In the genomic region with DNA sequence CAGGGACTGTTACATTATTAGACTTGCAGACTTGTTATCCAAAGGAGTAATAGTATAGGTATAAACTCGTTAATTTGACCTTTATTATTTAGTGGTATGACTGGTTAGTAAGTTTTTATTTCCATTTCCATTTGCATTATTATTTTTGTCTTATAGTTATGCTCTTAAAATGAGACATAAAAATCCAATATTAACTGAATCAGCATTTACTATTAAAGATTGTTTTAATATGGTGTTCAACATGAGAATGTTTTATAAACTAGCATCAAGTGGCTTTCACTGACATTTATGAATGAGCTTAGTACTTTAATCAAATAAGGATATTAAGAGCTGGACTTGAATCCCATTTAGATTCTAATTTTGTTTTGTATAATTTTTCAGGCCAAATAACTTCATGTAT, we compare ENCODE assay signal across 21 cellular contexts.
DNase-seq lines count a peak whose midpoint lies in the region; ATAC-seq, FAIRE-seq and TF ChIP-seq lines count a peak whose summit lies in the region.
"Had no signal": no experiment of that assay in that cellular context is flagged by ENCODE, and none has a peak within 500 bp of the region (broad histone marks: within the 10 kb centered on the region; RNA-seq: fewer than 3 reads in every experiment).

No MANE protein-coding gene starts in this region.

- no peak overlapping the region for H3K14ac ChIP-seq in IMR-90 (replicated peaks; ENCODE audit: low read depth, low read length)

- no peak overlapping the region for H4K8ac ChIP-seq in IMR-90 (ENCODE audit: low read depth in 2 of 2, low read length in 2 of 2)

- H2AK9ac ChIP-seq in IMR-90 (replicated peaks; ENCODE audit: low read depth, low read length, poor library complexity) = no peak overlapping the region

- DNase-seq in HepG2 (ENCODE audit: low spot score) = no peak
- DNase-seq in right lobe of liver = no peak
- no peak for DNase-seq in IMR-90
- no peak for DNase-seq in pancreas
- DNase-seq in Calu3 = no peak
- DNase-seq in anterior cingulate cortex (lab: John Stamatoyannopoulos, UW) = no peak
- DNase-seq: 8988T; AML-193; CD4-positive, alpha-beta memory T cell; CD4-positive, CD25-positive, alpha-beta regulatory T cell; CD8-positive, alpha-beta memory T cell; COR-L47; DMS79 treated with DMSO at 0.1 percent for 48 hours; GF-D8 had no signal

- no peaks in the 10 kb centered on the region for H3K27me3 Mint-ChIP-seq in Calu3 (ENCODE audit: unreplicated experiment)
- H3K27me3 Mint-ChIP-seq: B cell; CD4-positive, alpha-beta memory T cell; CD4-positive, CD25-positive, alpha-beta regulatory T cell; CD8-positive, alpha-beta memory T cell had no signal

- BruUV-seq in HepG2 (replicated peaks; lab: Mats Ljungman, UMichigan) (no TSS peak), IMR-90 (replicated peaks; lab: Mats Ljungman, UMichigan) (no TSS peak), Calu3 (replicated peaks; lab: Mats Ljungman, UMichigan) (no TSS peak)

- H4K91ac ChIP-seq in IMR-90 (ENCODE audit: insufficient read depth, low read depth, low read length) = no peak overlapping the region

- no peak overlapping the region for H3K27ac Mint-ChIP-seq in Calu3 (ENCODE audit: unreplicated experiment)
- H3K27ac Mint-ChIP-seq: B cell; CD4-positive, alpha-beta memory T cell; CD8-positive, alpha-beta memory T cell had no signal

- POLR2A ChIA-PET in HepG2 (lab: Yijun Ruan, JAX) (no interaction called here), IMR-90 (lab: Charles Lee; ENCODE audit: unreplicated experiment) (no interaction called here)

- H3K9me3 ChIP-seq in HepG2 (ENCODE audit: low read length) (no peaks in the 10 kb centered on the region), right lobe of liver (no peaks in the 10 kb centered on the region), IMR-90 (ENCODE audit: control insufficient read depth, insufficient read depth, low read length) (no peaks in the 10 kb centered on the region), pancreas (no peaks in the 10 kb centered on the region)
- H3K9me3 ChIP-seq: BLaER1 treated with 17β-estradiol and CSF1 and Interleukin-3, amounts not matched to agents 10 nM and 100 nM had no signal

- no peaks in the 10 kb centered on the region for H3K79me1 ChIP-seq in IMR-90 (ENCODE audit: low read depth in 1 of 2, low read length in 2 of 2)

- no peaks in the 10 kb centered on the region for H3K9me1 ChIP-seq in IMR-90 (ENCODE audit: insufficient read depth, low read length)

- H3K23ac ChIP-seq in IMR-90 (ENCODE audit: low read depth, low read length) = no peak overlapping the region

- H3K79me2 ChIP-seq in HepG2 (ENCODE audit: insufficient read depth, low read length) = no peaks in the 10 kb centered on the region

- CTCF ChIA-PET in HepG2 (lab: Yijun Ruan, JAX; ENCODE audit: low intra/inter-chr PET ratio, low total read pairs) (no interaction called here), IMR-90 (lab: Yijun Ruan, JAX) (interaction anchor here (0.6 kb wide), 1 partner anchor 18 kb away, joined by 3 read pairs; no protein-coding TSS in a partner anchor), Calu3 (lab: Charles Lee) (no interaction called here)

- no peak overlapping the region for H3K27ac ChIP-seq in HepG2 (ENCODE audit: extremely low read length, insufficient read depth, low read length)
- H3K27ac ChIP-seq in right lobe of liver = no peak overlapping the region
- H3K27ac ChIP-seq in IMR-90 (ENCODE audit: insufficient read depth, low read length) = no peak overlapping the region
- H3K27ac ChIP-seq in pancreas = no peak overlapping the region
- H3K27ac ChIP-seq: BLaER1 treated with 17β-estradiol and CSF1 and Interleukin-3, amounts not matched to agents 10 nM and 100 nM; C4-2B had no signal

- no peak overlapping the region for H2BK15ac ChIP-seq in IMR-90 (ENCODE audit: low read depth, low read length)

- H2AK5ac ChIP-seq in IMR-90 (ENCODE audit: low read depth, low read length) = no peak overlapping the region

- TF ChIP-seq CTCF in HepG2 (CRISPR knock-in tag; IDR thresholded peaks at IDR 0.05) (no peak), right lobe of liver (IDR thresholded peaks at IDR 0.05) (no peak), IMR-90 (conservative IDR thresholded peaks at IDR 0.05; ENCODE audit: low read depth, low read length) (no peak), pancreas (IDR thresholded peaks at IDR 0.05) (no peak), Calu3 (IDR thresholded peaks at IDR 0.05; ENCODE audit: unreplicated experiment) (no peak)

- H2AFZ ChIP-seq in HepG2 (ENCODE audit: low read length) (no peak overlapping the region), IMR-90 (replicated peaks; ENCODE audit: low read length, poor library complexity) (no peak overlapping the region)

- H3K4me3 ChIP-seq in HepG2 (replicated peaks in 1 of 3; ENCODE audit: insufficient read depth in 1 of 3, low read depth in 2 of 3, low read length in 3 of 3) (no peak overlapping the region), right lobe of liver (no peak overlapping the region), IMR-90 (ENCODE audit: insufficient read depth, low read depth, low read length) (no peak overlapping the region), pancreas (no peak overlapping the region)
- H3K4me3 ChIP-seq: BLaER1 treated with 17β-estradiol and CSF1 and Interleukin-3, amounts not matched to agents 10 nM and 100 nM had no signal

- TF ChIP-seq POLR2A in HepG2 (IDR thresholded peaks at IDR 0.05; ENCODE audit: insufficient read depth in 1 of 2, low read depth in 2 of 2, low read length in 2 of 2) (no peak), right lobe of liver (IDR thresholded peaks at IDR 0.05) (no peak), IMR-90 (IDR thresholded peaks at IDR 0.05; ENCODE audit: low read depth, low read length) (no peak)

- TF ChIP-seq RAD21 in HepG2 (CRISPR knock-in tag; IDR thresholded peaks at IDR 0.05) = no peak
- no peak for TF ChIP-seq RAD21 in IMR-90 (IDR thresholded peaks at IDR 0.05; ENCODE audit: low read length)

- H3K36me3 Mint-ChIP-seq in Calu3 (ENCODE audit: insufficient read depth, unreplicated experiment) = no peaks in the 10 kb centered on the region
- H3K36me3 Mint-ChIP-seq: CD4-positive, alpha-beta memory T cell; CD4-positive, CD25-positive, alpha-beta regulatory T cell; CD8-positive, alpha-beta memory T cell had no signal

- no peaks in the 10 kb centered on the region for H3K4me1 ChIP-seq in HepG2 (ENCODE audit: insufficient read depth, low read length)
- no peaks in the 10 kb centered on the region for H3K4me1 ChIP-seq in right lobe of liver
- no peaks in the 10 kb centered on the region for H3K4me1 ChIP-seq in IMR-90 (ENCODE audit: control insufficient read depth, insufficient read depth, low read length)
- no peaks in the 10 kb centered on the region for H3K4me1 ChIP-seq in pancreas
- H3K4me1 ChIP-seq: BLaER1 treated with 17β-estradiol and CSF1 and Interleukin-3, amounts not matched to agents 10 nM and 100 nM had no signal

- no peaks in the 10 kb centered on the region for H3K9me3 Mint-ChIP-seq in Calu3 (ENCODE audit: low read depth, unreplicated experiment)
- H3K9me3 Mint-ChIP-seq: CD4-positive, alpha-beta memory T cell had no signal

- ATAC-seq in HepG2 (no peak), right lobe of liver (no peak), IMR-90 (ENCODE audit: low read depth) (no peak), pancreas (no peak)

- H3K4ac ChIP-seq in IMR-90 (ENCODE audit: low read depth, low read length) = no peak overlapping the region

- TF ChIP-seq EP300 in HepG2 (IDR thresholded peaks at IDR 0.05; ENCODE audit: low read depth in 2 of 2, low read length in 2 of 2) (no peak), HepG2 (CRISPR knock-in tag; IDR thresholded peaks at IDR 0.05; ENCODE audit: borderline replicate concordance) (no peak)

- H3K4me2 ChIP-seq in HepG2 (ENCODE audit: low read depth, low read length) = no peak overlapping the region
- H3K4me2 ChIP-seq in IMR-90 (ENCODE audit: low read depth, low read length) = no peak overlapping the region
- H3K4me2 ChIP-seq: BLaER1 treated with 17β-estradiol and CSF1 and Interleukin-3, amounts not matched to agents 10 nM and 100 nM had no signal

- intact Hi-C loops in HepG2 (cut with micrococcal nuclease; ENCODE audit: unreplicated experiment) (no loop called here), right lobe of liver (cut with DNase I) (no loop called here), IMR-90 (cut with micrococcal nuclease) (no loop called here), pancreas (cut with DNase I) (no loop called here), Calu3 (cut with micrococcal nuclease; ENCODE audit: unreplicated experiment) (no loop called here)

- no peak overlapping the region for H3K4me3 Mint-ChIP-seq in Calu3 (ENCODE audit: low read depth, unreplicated experiment)
- H3K4me3 Mint-ChIP-seq: B cell; CD4-positive, alpha-beta memory T cell; CD4-positive, CD25-positive, alpha-beta regulatory T cell; CD8-positive, alpha-beta memory T cell had no signal

- FAIRE-seq in HepG2 (lab: Jason Lieb, UNC) (no peak), pancreas (lab: Jason Lieb, UNC) (peak; percentile 72)
- FAIRE-seq: D721Med, G401.6, GM12891, GM19239 had no signal

- H4K20me1 ChIP-seq in HepG2 (ENCODE audit: insufficient read depth, low read length) (no peaks in the 10 kb centered on the region), IMR-90 (ENCODE audit: insufficient read depth, low read length) (no peaks in the 10 kb centered on the region)
- H4K20me1 ChIP-seq: BLaER1 treated with 17β-estradiol and CSF1 and Interleukin-3, amounts not matched to agents 10 nM and 100 nM had no signal

- H3K27me3 ChIP-seq in HepG2 (ENCODE audit: control insufficient read depth in 1 of 2, insufficient read depth in 2 of 2, low read length in 2 of 2) = no peaks in the 10 kb centered on the region
- no peaks in the 10 kb centered on the region for H3K27me3 ChIP-seq in right lobe of liver
- H3K27me3 ChIP-seq in IMR-90 (ENCODE audit: control insufficient read depth, insufficient read depth, low read length) = no peaks in the 10 kb centered on the region
- no peaks in the 10 kb centered on the region for H3K27me3 ChIP-seq in pancreas
- H3K27me3 ChIP-seq: BLaER1 treated with 17β-estradiol and CSF1 and Interleukin-3, amounts not matched to agents 10 nM and 100 nM had no signal

- no peaks in the 10 kb centered on the region for H3K4me1 Mint-ChIP-seq in Calu3 (ENCODE audit: low read depth, unreplicated experiment)
- H3K4me1 Mint-ChIP-seq: B cell; CD4-positive, alpha-beta memory T cell; CD4-positive, CD25-positive, alpha-beta regulatory T cell; CD8-positive, alpha-beta memory T cell had no signal

- no peaks in the 10 kb centered on the region for H3K36me3 ChIP-seq in HepG2 (replicated peaks in 1 of 2; ENCODE audit: control insufficient read depth in 1 of 2, insufficient read depth in 2 of 2, low read length in 2 of 2)
- H3K36me3 ChIP-seq in right lobe of liver = no peaks in the 10 kb centered on the region
- H3K36me3 ChIP-seq in IMR-90 (ENCODE audit: control insufficient read depth, insufficient read depth, low read length) = no peaks in the 10 kb centered on the region
- H3K36me3 ChIP-seq in pancreas = no peaks in the 10 kb centered on the region
- H3K36me3 ChIP-seq: BLaER1 treated with 17β-estradiol and CSF1 and Interleukin-3, amounts not matched to agents 10 nM and 100 nM had no signal

- dilution Hi-C loops in IMR-90 (cut with HindIII; ENCODE audit: low sequenced_read_pairs, unreplicated experiment) = no loop called here

- H4K5ac ChIP-seq in IMR-90 (ENCODE audit: low read depth, low read length) = no peak overlapping the region

- in situ Hi-C loops in HepG2 (cut with HindIII; ENCODE audit: extremely low pct_ligation_motif_present, low pct_unique_long_range_greater_than_20kb) = no loop called here
- in situ Hi-C loops in IMR-90 (cut with MboI; ENCODE audit: low sequenced_read_pairs) = no loop called here

- no peak overlapping the region for H3K9ac ChIP-seq in HepG2 (ENCODE audit: insufficient read depth, low read depth, low read length)
- H3K9ac ChIP-seq in IMR-90 (ENCODE audit: low read depth, low read length) = no peak overlapping the region
- H3K9ac ChIP-seq: BLaER1 treated with 17β-estradiol and CSF1 and Interleukin-3, amounts not matched to agents 10 nM and 100 nM had no signal

- no peak overlapping the region for H3K56ac ChIP-seq in IMR-90 (ENCODE audit: extremely low read depth, insufficient read depth, low read length)

- H2BK5ac ChIP-seq in IMR-90 (ENCODE audit: low read depth, low read length, poor library complexity, severe bottlenecking) = no peak overlapping the region

- 0% methylated on average over 1 of the region's 1 CpG for WGBS in HepG2 (ENCODE audit: low lambda C conversion rate)
- WGBS in right lobe of liver (ENCODE audit: insufficient coverage, low coverage, low lambda C conversion rate, missing lambda C conversion rate) = 23% methylated on average over 1 of the region's 1 CpG
- WGBS in IMR-90 (ENCODE audit: extremely low coverage in 2 of 2, insufficient read length in 1 of 2), 2 experiments = no CpG with 5 or more reads among the region's 1 CpG
- 36 to 38% methylated on average over 1 of the region's 1 CpG for WGBS in pancreas, 2 donors

- no peak overlapping the region for H2BK120ac ChIP-seq in IMR-90 (ENCODE audit: low read depth, low read length)

- no peak overlapping the region for H2BK20ac ChIP-seq in IMR-90 (ENCODE audit: low read depth, low read length)

- no peak overlapping the region for H3K18ac ChIP-seq in IMR-90 (ENCODE audit: low read depth, low read length)
